Comparison of ENCODE assay signal across 25 cellular contexts in the genomic region with DNA sequence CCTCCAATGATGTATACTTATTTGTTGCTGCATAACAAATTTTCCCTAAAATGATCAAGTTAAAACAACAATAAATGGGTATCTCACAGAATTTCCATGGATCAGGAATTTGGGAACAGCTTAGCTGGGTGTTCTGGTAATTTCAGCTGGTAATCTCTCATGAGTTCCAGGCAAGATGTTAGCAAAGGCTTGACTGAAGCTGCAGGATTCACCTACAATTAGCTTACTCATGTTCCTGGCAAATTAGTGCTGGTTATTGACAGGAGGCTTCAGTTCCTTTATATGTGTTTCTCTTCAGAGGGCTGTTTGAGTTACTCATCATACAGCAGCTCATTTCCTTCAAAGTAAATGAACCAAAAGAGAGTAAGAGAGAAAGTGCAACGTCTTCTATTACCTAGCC.
"Had no signal": no experiment of that assay in that cellular context is flagged by ENCODE, and none has a peak within 500 bp of the region (broad histone marks: within the 10 kb centered on the region; RNA-seq: fewer than 3 reads in every experiment).

No MANE protein-coding gene starts in this region.

- H3K27me3 ChIP-seq: dorsolateral prefrontal cortex, esophagus muscularis mucosa, foreskin keratinocyte, gastroesophageal sphincter, hepatocyte, ovary, right atrium auricular region, tibial nerve, upper lobe of left lung had no signal

- H3K27ac ChIP-seq: dorsolateral prefrontal cortex, esophagus muscularis mucosa, foreskin keratinocyte, gastroesophageal sphincter, heart left ventricle, hepatocyte, left ventricle myocardium inferior, lower lobe of right lung, ovary, right atrium auricular region, thoracic aorta, tibial nerve, upper lobe of left lung had no signal

- H3K4me1 Mint-ChIP-seq: naive thymus-derived CD8-positive, alpha-beta T cell; stimulated activated naive B cell treated with anti-CD40 and anti-IgM and Interleukin-4, amounts not matched to agents 10 μg/mL and 1 μg/mL and 100 μg/mL, for 72 hours had no signal

- DNase-seq: dorsolateral prefrontal cortex; effector CD4-positive, alpha-beta T cell; heart left ventricle; left colon; left ventricle myocardium inferior; lower lobe of right lung; naive thymus-derived CD8-positive, alpha-beta T cell; nephron progenitor cell; occipital lobe; ovary; posterior cingulate gyrus; stimulated activated CD4-positive, alpha-beta T cell treated with anti-CD3 and anti-CD28 coated beads, Interleukin-2, amount 100 ng/mL, for 24 hours; stimulated activated naive B cell treated with anti-CD40 and anti-IgM and Interleukin-4, amounts not matched to agents 10 μg/mL and 1 μg/mL and 100 μg/mL, for 72 hours; upper lobe of left lung had no signal

- H3K27ac Mint-ChIP-seq: naive thymus-derived CD8-positive, alpha-beta T cell; nephron progenitor cell; stimulated activated naive B cell treated with anti-CD40 and anti-IgM and Interleukin-4, amounts not matched to agents 10 μg/mL and 1 μg/mL and 100 μg/mL, for 72 hours; stimulated activated naive CD8-positive, alpha-beta T cell treated with anti-CD3 and anti-CD28 coated beads, Interleukin-15, Interleukin-2, amounts not matched to agents 100 ng/mL and 50 ng/mL, for 24 hours had no signal

- H3K4me2 ChIP-seq: hepatocyte had no signal

- H3K4me3 Mint-ChIP-seq: naive thymus-derived CD8-positive, alpha-beta T cell; nephron progenitor cell; stimulated activated naive B cell treated with anti-CD40 and anti-IgM and Interleukin-4, amounts not matched to agents 10 μg/mL and 1 μg/mL and 100 μg/mL, for 72 hours; stimulated activated naive CD8-positive, alpha-beta T cell treated with anti-CD3 and anti-CD28 coated beads, Interleukin-15, Interleukin-2, amounts not matched to agents 100 ng/mL and 50 ng/mL, for 24 hours had no signal

- H2AFZ ChIP-seq: hepatocyte had no signal

- H3K9me3 ChIP-seq: esophagus muscularis mucosa, gastroesophageal sphincter, heart left ventricle, left ventricle myocardium inferior, lower lobe of right lung, ovary, right atrium auricular region, thoracic aorta, tibial nerve, upper lobe of left lung had no signal

- H3K79me2 ChIP-seq: hepatocyte had no signal

- H3K27me3 Mint-ChIP-seq: naive thymus-derived CD8-positive, alpha-beta T cell; stimulated activated naive B cell treated with anti-CD40 and anti-IgM and Interleukin-4, amounts not matched to agents 10 μg/mL and 1 μg/mL and 100 μg/mL, for 72 hours; stimulated activated naive CD8-positive, alpha-beta T cell treated with anti-CD3 and anti-CD28 coated beads, Interleukin-15, Interleukin-2, amounts not matched to agents 100 ng/mL and 50 ng/mL, for 24 hours had no signal

- H3K4me3 ChIP-seq: dorsolateral prefrontal cortex, esophagus muscularis mucosa, gastroesophageal sphincter, heart left ventricle, hepatocyte, left ventricle myocardium inferior, lower lobe of right lung, ovary, right atrium auricular region, thoracic aorta, tibial nerve, upper lobe of left lung had no signal

- H3K9me3 Mint-ChIP-seq: nephron progenitor cell; stimulated activated naive B cell treated with anti-CD40 and anti-IgM and Interleukin-4, amounts not matched to agents 10 μg/mL and 1 μg/mL and 100 μg/mL, for 72 hours had no signal

- H3K36me3 Mint-ChIP-seq: naive thymus-derived CD8-positive, alpha-beta T cell; stimulated activated naive B cell treated with anti-CD40 and anti-IgM and Interleukin-4, amounts not matched to agents 10 μg/mL and 1 μg/mL and 100 μg/mL, for 72 hours had no signal

- H3K4me1 ChIP-seq: esophagus muscularis mucosa, foreskin keratinocyte, gastroesophageal sphincter, heart left ventricle, left ventricle myocardium inferior, lower lobe of right lung, right atrium auricular region, tibial nerve, upper lobe of left lung had no signal

- H3K36me3 ChIP-seq: esophagus muscularis mucosa, gastroesophageal sphincter, heart left ventricle, left ventricle myocardium inferior, lower lobe of right lung, ovary, right atrium auricular region, thoracic aorta, tibial nerve, upper lobe of left lung had no signal

- FAIRE-seq: colon, urothelium cell line had no signal

- ATAC-seq: foreskin keratinocyte; gastroesophageal sphincter; heart left ventricle; left colon; lower lobe of right lung; naive thymus-derived CD8-positive, alpha-beta T cell; sciatic nerve; stimulated activated naive B cell treated with anti-CD40 and anti-IgM and Interleukin-4, amounts not matched to agents 10 μg/mL and 1 μg/mL and 100 μg/mL, for 72 hours had no signal
